ENCODE assay signal across 1 cellular context in genomic region chr7:34184466-34184865, GRCh38.
TF ChIP-seq lines count a peak whose summit lies in the region.

No MANE protein-coding gene starts in this region.

TF ChIP-seq in IMR-90, 13 proteins besides CTCF, POLR2A, EP300 and RAD21 (continued from another document):
- TF ChIP-seq USF2 (IDR thresholded peaks at IDR 0.05; ENCODE audit: low read depth, low read length) (no peak), RCOR1 (IDR thresholded peaks at IDR 0.05; ENCODE audit: insufficient replicate concordance, low read length) (no peak), MAFK (IDR thresholded peaks at IDR 0.05; ENCODE audit: low read depth, low read length) (no peak)
TF ChIP-seq in IMR-90: peak in this region for 0.
